In genomic region chr10:5810235-5810634, GRCh38 we compare ENCODE assay signal across 1 cellular context.
TF ChIP-seq lines count a peak whose summit lies in the region.

No MANE protein-coding gene starts in this region.

TF ChIP-seq in HepG2, 621 proteins besides CTCF, POLR2A, EP300 and RAD21:
- TF ChIP-seq E2F1 (CRISPR knock-in tag; IDR thresholded peaks at IDR 0.05) (no peak), KLF16 (CRISPR knock-in tag; IDR thresholded peaks at IDR 0.05) (no peak), ZNF160 (CRISPR knock-in tag; IDR thresholded peaks at IDR 0.05) (peak; percentile 69; the same call in 1 of the 2 replicates), ISL2 (CRISPR knock-in tag; IDR thresholded peaks at IDR 0.05) (no peak), ZNF335 (CRISPR knock-in tag; IDR thresholded peaks at IDR 0.05) (no peak), ZNF414 (CRISPR knock-in tag; IDR thresholded peaks at IDR 0.05) (no peak), ZNF709 (CRISPR knock-in tag; IDR thresholded peaks at IDR 0.05) (no peak)
